22 cellular contexts compared by ENCODE assay signal in genomic region chr15:31498329-31498728, GRCh38.
"Had no signal": no experiment of that assay in that cellular context is flagged by ENCODE, and none has a peak within 500 bp of the region (broad histone marks: within the 10 kb centered on the region; RNA-seq: fewer than 3 reads in every experiment).

No MANE protein-coding gene starts in this region.

- H3K9ac ChIP-seq: parathyroid adenoma had no signal

- H3K79me2 ChIP-seq: parathyroid adenoma had no signal

- H3K27me3 Mint-ChIP-seq: activated CD4-positive, alpha-beta memory T cell treated with anti-CD3 and anti-CD28 coated beads, Interleukin-2, amount 10 ng/mL, durations not matched to agents 7 days and 5 days had no signal

- DNase-seq: activated CD4-positive, alpha-beta memory T cell treated with anti-CD3 and anti-CD28 coated beads, Interleukin-2, amount 10 ng/mL, durations not matched to agents 7 days and 5 days; activated CD4-positive, alpha-beta T cell treated with anti-CD3 and anti-CD28 coated beads for 48 hours; activated CD4-positive, CD25-positive, alpha-beta regulatory T cell; activated CD8-positive, alpha-beta memory T cell treated with anti-CD3 and anti-CD28 coated beads, Interleukin-2, amount 50 U/mL, for 48 hours; activated gamma-delta T cell; adrenal gland; gastrocnemius medialis; kidney; left ventricle myocardium superior; mesenchymal stem cell; sigmoid colon; stimulated activated CD4-positive, alpha-beta T cell treated with anti-CD3 and anti-CD28 coated beads, Interleukin-4, amount 100 ng/mL, for 4 hours; stimulated activated naive B cell treated with anti-CD40 and anti-IgM and Interleukin-4, amounts not matched to agents 10 μg/mL and 1 μg/mL and 100 μg/mL, for 72 hours; T-helper 1 cell; T-helper 9 cell; upper lobe of right lung had no signal

- H3K9me3 ChIP-seq: adrenal gland, gastrocnemius medialis, neutrophil, sigmoid colon, thoracic aorta, upper lobe of right lung had no signal

- H3K4me1 ChIP-seq: adrenal gland, gastrocnemius medialis, parathyroid adenoma, sigmoid colon, upper lobe of right lung had no signal

- H3K27me3 ChIP-seq: adrenal gland, dorsolateral prefrontal cortex, gastrocnemius medialis, sigmoid colon, upper lobe of right lung had no signal

- H3K27ac Mint-ChIP-seq: activated CD4-positive, alpha-beta memory T cell treated with anti-CD3 and anti-CD28 coated beads, Interleukin-2, amount 10 ng/mL, durations not matched to agents 7 days and 5 days; activated naive CD4-positive, alpha-beta T cell treated with anti-CD3 and anti-CD28 coated beads, Interleukin-2, amount 50 U/mL, for 72 hours; natural killer cell treated with Interleukin-12 subunit alpha and Interleukin-12 subunit beta and Interleukin-15 and Interleukin-18, amount 100 ng/mL, for 72 hours; stimulated activated naive B cell treated with anti-CD40 and anti-IgM and Interleukin-4, amounts not matched to agents 10 μg/mL and 1 μg/mL and 100 μg/mL, for 72 hours had no signal

- H3K36me3 ChIP-seq: adrenal gland, gastrocnemius medialis, neutrophil, sigmoid colon, thoracic aorta, upper lobe of right lung had no signal

- H3K4me3 Mint-ChIP-seq: activated CD4-positive, alpha-beta memory T cell treated with anti-CD3 and anti-CD28 coated beads, Interleukin-2, amount 10 ng/mL, durations not matched to agents 7 days and 5 days; natural killer cell treated with Interleukin-12 subunit alpha and Interleukin-12 subunit beta and Interleukin-15 and Interleukin-18, amount 100 ng/mL, for 72 hours; stimulated activated naive B cell treated with anti-CD40 and anti-IgM and Interleukin-4, amounts not matched to agents 10 μg/mL and 1 μg/mL and 100 μg/mL, for 72 hours had no signal

- ATAC-seq: activated naive CD4-positive, alpha-beta T cell treated with anti-CD3 and anti-CD28 coated beads, Interleukin-2, amount 50 U/mL, for 72 hours; gastrocnemius medialis; left ventricle myocardium superior; natural killer cell treated with Interleukin-12 subunit alpha and Interleukin-12 subunit beta and Interleukin-15 and Interleukin-18, amount 100 ng/mL, for 72 hours; stimulated activated naive B cell treated with anti-CD40 and anti-IgM and Interleukin-4, amounts not matched to agents 10 μg/mL and 1 μg/mL and 100 μg/mL, for 72 hours; upper lobe of right lung had no signal

- H3K9me3 Mint-ChIP-seq: activated naive CD4-positive, alpha-beta T cell treated with anti-CD3 and anti-CD28 coated beads, Interleukin-2, amount 50 U/mL, for 72 hours; natural killer cell treated with Interleukin-12 subunit alpha and Interleukin-12 subunit beta and Interleukin-15 and Interleukin-18, amount 100 ng/mL, for 72 hours; stimulated activated naive B cell treated with anti-CD40 and anti-IgM and Interleukin-4, amounts not matched to agents 10 μg/mL and 1 μg/mL and 100 μg/mL, for 72 hours had no signal

- H3K4me3 ChIP-seq: adrenal gland, dorsolateral prefrontal cortex, gastrocnemius medialis, sigmoid colon, thoracic aorta, upper lobe of right lung had no signal

- H2AFZ ChIP-seq: parathyroid adenoma had no signal

- H3K4me1 Mint-ChIP-seq: activated CD4-positive, alpha-beta memory T cell treated with anti-CD3 and anti-CD28 coated beads, Interleukin-2, amount 10 ng/mL, durations not matched to agents 7 days and 5 days had no signal

- H3K36me3 Mint-ChIP-seq: activated naive CD4-positive, alpha-beta T cell treated with anti-CD3 and anti-CD28 coated beads, Interleukin-2, amount 50 U/mL, for 72 hours; natural killer cell treated with Interleukin-12 subunit alpha and Interleukin-12 subunit beta and Interleukin-15 and Interleukin-18, amount 100 ng/mL, for 72 hours; stimulated activated naive B cell treated with anti-CD40 and anti-IgM and Interleukin-4, amounts not matched to agents 10 μg/mL and 1 μg/mL and 100 μg/mL, for 72 hours had no signal
